ENCODE assay signal across 16 cellular contexts in genomic region chr9:92405770-92406169, GRCh38. TPM values are rescaled to one million over a fixed set of nuclear protein-coding genes. Genes with fewer than 3 reads are reported as not detected.
A peak's percentile ranks its signal among the peaks of the same experiment; 100 is the strongest.
DNase-seq lines count a peak whose midpoint lies in the region; ATAC-seq and TF ChIP-seq lines count a peak whose summit lies in the region.
"Had no signal": no experiment of that assay in that cellular context is flagged by ENCODE, and none has a peak within 500 bp of the region (broad histone marks: within the 10 kb centered on the region; RNA-seq: fewer than 3 reads in every experiment).

No MANE protein-coding gene starts in this region.

- no peak for DNase-seq in T-helper 2 cell treated with Interferon-gamma antibody and Interleukin-4, amounts not matched to agents 5 μg/mL and 100 μg/mL, for 36 hours (ENCODE audit: low spot score)
- DNase-seq in T-helper 2 cell (no peak), right cardiac atrium (no peak), GM03348 (ENCODE audit: low spot score) (no peak), germinal center (ENCODE audit: low spot score) (no peak), SK-N-DZ (ENCODE audit: low spot score) (no peak)
- DNase-seq: activated T-cell treated with anti-CD3 and anti-CD28 coated beads, Interleukin-2, amount 50 U/mL, for 1 hour; erythroblast; NCI-H1092; NCI-H446; retina had no signal

- no peak for ATAC-seq in right cardiac atrium
- ATAC-seq in stimulated activated memory B cell treated with anti-CD40 and anti-IgM and Interleukin-4, amounts not matched to agents 10 μg/mL and 1 μg/mL and 100 μg/mL, for 72 hours = no peak

- H3K4me3 ChIP-seq in OCI-LY3 (ENCODE audit: low read length) (no peak overlapping the region), right cardiac atrium (ENCODE audit: low read length) (peak overlapping the region; percentile 3)
- H3K4me3 ChIP-seq: cardiac muscle cell had no signal

- H3K4me3 Mint-ChIP-seq in T-helper 2 cell treated with Interferon-gamma antibody and Interleukin-4, amounts not matched to agents 5 μg/mL and 100 μg/mL, for 36 hours = peak overlapping the region; percentile 63
- peak overlapping the region; percentile 27 for H3K4me3 Mint-ChIP-seq in stimulated activated memory B cell treated with anti-CD40 and anti-IgM and Interleukin-4, amounts not matched to agents 10 μg/mL and 1 μg/mL and 100 μg/mL, for 72 hours

- H3K27ac ChIP-seq in OCI-LY3 (ENCODE audit: low read length) = no peak overlapping the region
- no peak overlapping the region for H3K27ac ChIP-seq in right cardiac atrium (ENCODE audit: low read length)
- H3K27ac ChIP-seq: cardiac muscle cell had no signal

- no peaks in the 10 kb centered on the region for H4K20me1 ChIP-seq in OCI-LY3 (ENCODE audit: insufficient read depth, low read length)

- H3K27ac Mint-ChIP-seq in T-helper 2 cell treated with Interferon-gamma antibody and Interleukin-4, amounts not matched to agents 5 μg/mL and 100 μg/mL, for 36 hours = peak overlapping the region; percentile 32
- peak overlapping the region; percentile 83 for H3K27ac Mint-ChIP-seq in stimulated activated memory B cell treated with anti-CD40 and anti-IgM and Interleukin-4, amounts not matched to agents 10 μg/mL and 1 μg/mL and 100 μg/mL, for 72 hours

- no peaks in the 10 kb centered on the region for H3K9me3 Mint-ChIP-seq in T-helper 2 cell treated with Interferon-gamma antibody and Interleukin-4, amounts not matched to agents 5 μg/mL and 100 μg/mL, for 36 hours
- H3K9me3 Mint-ChIP-seq in stimulated activated memory B cell treated with anti-CD40 and anti-IgM and Interleukin-4, amounts not matched to agents 10 μg/mL and 1 μg/mL and 100 μg/mL, for 72 hours = no peaks in the 10 kb centered on the region

- H2AFZ ChIP-seq in OCI-LY3 (ENCODE audit: low read depth, low read length) = no peak overlapping the region

- WGBS in right cardiac atrium = 75% methylated on average over 4 of the region's 4 CpGs

- peaks cover 27% of the 10 kb centered on the region for H3K4me1 Mint-ChIP-seq in T-helper 2 cell treated with Interferon-gamma antibody and Interleukin-4, amounts not matched to agents 5 μg/mL and 100 μg/mL, for 36 hours (ENCODE audit: low read depth)
- peaks cover 19% of the 10 kb centered on the region for H3K4me1 Mint-ChIP-seq in stimulated activated memory B cell treated with anti-CD40 and anti-IgM and Interleukin-4, amounts not matched to agents 10 μg/mL and 1 μg/mL and 100 μg/mL, for 72 hours

- H3K27me3 ChIP-seq in OCI-LY3 (ENCODE audit: low read depth, low read length) = no peaks in the 10 kb centered on the region
- H3K27me3 ChIP-seq in right cardiac atrium (ENCODE audit: control insufficient read depth, insufficient read depth) = no peaks in the 10 kb centered on the region
- H3K27me3 ChIP-seq: cardiac muscle cell had no signal

- no peak for TF ChIP-seq CTCF in OCI-LY3 (IDR thresholded peaks at IDR 0.05; ENCODE audit: low read depth, low read length)

- H3K79me2 ChIP-seq in OCI-LY3 (ENCODE audit: low read length) = no peaks in the 10 kb centered on the region

- no peaks in the 10 kb centered on the region for H3K36me3 ChIP-seq in OCI-LY3 (replicated peaks; ENCODE audit: low read depth, low read length)
- H3K36me3 ChIP-seq: cardiac muscle cell had no signal

- no peak overlapping the region for H3K9ac ChIP-seq in OCI-LY3 (ENCODE audit: low read length)

- 0 out of 2 replicates have a peak overlapping the region, but pooled peaks have one; percentile 41 for H3K4me2 ChIP-seq in OCI-LY3 (ENCODE audit: low read length)

- no peaks in the 10 kb centered on the region for H3K9me3 ChIP-seq in OCI-LY3 (ENCODE audit: insufficient read depth, low read length)
- H3K9me3 ChIP-seq in right cardiac atrium (ENCODE audit: control insufficient read depth, low read length) = no peaks in the 10 kb centered on the region

- peaks cover 3% of the 10 kb centered on the region for H3K36me3 Mint-ChIP-seq in T-helper 2 cell treated with Interferon-gamma antibody and Interleukin-4, amounts not matched to agents 5 μg/mL and 100 μg/mL, for 36 hours (ENCODE audit: low read depth)
- H3K36me3 Mint-ChIP-seq in stimulated activated memory B cell treated with anti-CD40 and anti-IgM and Interleukin-4, amounts not matched to agents 10 μg/mL and 1 μg/mL and 100 μg/mL, for 72 hours = peaks cover 6% of the 10 kb centered on the region

- no peaks in the 10 kb centered on the region for H3K27me3 Mint-ChIP-seq in T-helper 2 cell treated with Interferon-gamma antibody and Interleukin-4, amounts not matched to agents 5 μg/mL and 100 μg/mL, for 36 hours (ENCODE audit: low read depth)
- no peaks in the 10 kb centered on the region for H3K27me3 Mint-ChIP-seq in stimulated activated memory B cell treated with anti-CD40 and anti-IgM and Interleukin-4, amounts not matched to agents 10 μg/mL and 1 μg/mL and 100 μg/mL, for 72 hours

- intact Hi-C loops in right cardiac atrium (cut with DNase I) = no loop called here

- H3K4me1 ChIP-seq in OCI-LY3 (ENCODE audit: low read length) (peaks cover 13% of the 10 kb centered on the region), right cardiac atrium (ENCODE audit: control insufficient read depth, insufficient read depth, low read length) (no peaks in the 10 kb centered on the region)

RNA-seq across cellular contexts. Expression of gene OGN, which starts 1.4 kb away (rescaled TPM):
- 10 to 100 TPM; 27.7 to 45.0 (median 36.9) TPM for total RNA-seq in right cardiac atrium
- polyA plus RNA-seq in right cardiac atrium = 18.6 TPM
- polyA plus RNA-seq in SK-N-DZ (2014; cell fraction: cytosol; rRNA removed) = not detected in 2 replicates
- polyA plus RNA-seq in SK-N-DZ (2014; cell fraction: nucleus; rRNA removed) = not detected in 2 replicates
- total RNA-seq: cardiac muscle cell, H1, RPMI7951 had no signal
- polyA plus RNA-seq: H1 had no signal

RNA-seq across cellular contexts. Expression of gene OMD, which starts 18.5 kb away (rescaled TPM):
- total RNA-seq in right cardiac atrium = 10 to 100 TPM; 13.5 to 19.6 (median 15.7) TPM
- polyA plus RNA-seq in right cardiac atrium = 11.7 TPM
- not detected in 2 replicates for polyA plus RNA-seq in SK-N-DZ (2014; cell fraction: cytosol; rRNA removed)
- polyA plus RNA-seq in SK-N-DZ (2014; cell fraction: nucleus; rRNA removed) = not detected in 2 replicates
- total RNA-seq: cardiac muscle cell, H1, RPMI7951 had no signal
- polyA plus RNA-seq: cardiac muscle cell, H1 had no signal
